ENCODE assay signal across 30 cellular contexts in the genomic region with DNA sequence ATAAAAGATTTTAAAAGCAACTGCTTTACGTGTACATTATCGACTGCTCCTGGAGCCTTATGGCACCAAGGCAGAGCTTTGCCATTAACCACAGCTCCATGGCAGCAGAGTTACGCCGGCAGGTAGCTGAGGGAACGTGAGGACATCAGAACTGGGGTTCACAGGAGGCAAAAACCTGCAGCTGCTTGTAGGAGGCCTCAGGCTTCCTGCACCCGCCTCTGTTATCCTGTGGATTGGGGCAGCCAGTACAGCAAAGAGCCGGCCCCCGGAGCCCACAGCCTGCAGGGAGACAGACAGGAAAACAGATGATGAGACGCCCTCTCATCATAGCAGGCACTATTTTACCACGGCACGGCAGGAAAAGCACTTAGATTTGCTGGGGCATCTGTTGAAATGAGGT.
DNase-seq lines count a peak whose midpoint lies in the region; ATAC-seq and TF ChIP-seq lines count a peak whose summit lies in the region.
"Had no signal": no experiment of that assay in that cellular context is flagged by ENCODE, and none has a peak within 500 bp of the region (broad histone marks: within the 10 kb centered on the region; RNA-seq: fewer than 3 reads in every experiment).

No MANE protein-coding gene starts in this region.

- H2BK120ac ChIP-seq in mesendoderm (ENCODE audit: low read depth, low read length): no peak overlapping the region

- no peak for DNase-seq in Karpas-422
- DNase-seq in mesendoderm: no peak
- no peak for DNase-seq in dermis blood vessel endothelial cell
- DNase-seq in body of pancreas: no peak
- no peak for DNase-seq in cortex of kidney (lab: John Stamatoyannopoulos, UW)
- no peak for DNase-seq in Kasumi-1 (lab: John Stamatoyannopoulos, UW)
- DNase-seq: ACHN; activated CD4-positive, alpha-beta T cell treated with anti-CD3 and anti-CD28 coated beads, Interleukin-2, amount 10 ng/mL, durations not matched to agents 7 days and 5 days; activated gamma-delta T cell; activated naive CD8-positive, alpha-beta T cell treated with anti-CD3 and anti-CD28 coated beads for 36 hours; activated T-cell treated with anti-CD3 and anti-CD28 coated beads, Interleukin-2, amount 50 U/mL, for 1 hour; COR-L47; effector CD8-positive, alpha-beta T cell; glutamatergic neuron; left ventricle myocardium inferior; midbrain; naive thymus-derived CD4-positive, alpha-beta T cell; NCI-H1048; NCI-H1694; NCI-H510A treated with DMSO at 0.1 percent for 48 hours; psoas muscle; stimulated activated CD4-positive, alpha-beta T cell treated with anti-CD3 and anti-CD28 coated beads, Interleukin-15, amount 100 ng/mL, for 24 hours; stimulated activated CD4-positive, alpha-beta T cell treated with anti-CD3 and anti-CD28 coated beads, Interleukin-4, amount 100 ng/mL, for 4 hours; T1000; trophoblast cell; WERI-Rb-1 had no signal

- H3K36me3 ChIP-seq in BLaER1 (no peaks in the 10 kb centered on the region), Karpas-422 (ENCODE audit: insufficient read depth, low read length) (no peaks in the 10 kb centered on the region), mesendoderm (ENCODE audit: control insufficient read depth, insufficient read depth, low read length) (no peaks in the 10 kb centered on the region), body of pancreas (replicated peaks in 1 of 2; ENCODE audit: insufficient read depth in 1 of 2, low read depth in 2 of 2) (no peaks in the 10 kb centered on the region)
- H3K36me3 ChIP-seq: HAP-1, left ventricle myocardium inferior, Peyer's patch, WERI-Rb-1 had no signal

- H3K27me3 ChIP-seq in BLaER1 (no peaks in the 10 kb centered on the region), Karpas-422 (ENCODE audit: low read length) (no peaks in the 10 kb centered on the region), mesendoderm (ENCODE audit: insufficient read depth, low read length, poor library complexity) (no peaks in the 10 kb centered on the region), body of pancreas (no peaks in the 10 kb centered on the region)
- H3K27me3 ChIP-seq: Peyer's patch had no signal

- H3K9ac ChIP-seq in BLaER1 (no peak overlapping the region), Karpas-422 (ENCODE audit: low read length) (no peak overlapping the region), mesendoderm (ENCODE audit: low read length) (no peak overlapping the region)

- H3K27ac ChIP-seq in BLaER1: no peak overlapping the region
- H3K27ac ChIP-seq in Karpas-422 (ENCODE audit: low read length): no peak overlapping the region
- peak overlapping the region; percentile 83 for H3K27ac ChIP-seq in VCaP
- no peak overlapping the region for H3K27ac ChIP-seq in mesendoderm (ENCODE audit: low read depth, low read length)
- H3K27ac ChIP-seq in body of pancreas: no peak overlapping the region
- H3K27ac ChIP-seq: left ventricle myocardium inferior, Peyer's patch, psoas muscle, WERI-Rb-1 had no signal

- peak overlapping the region; percentile 73 for H3K56ac ChIP-seq in mesendoderm (ENCODE audit: low read length)

- no peak for ATAC-seq in body of pancreas
- ATAC-seq: naive thymus-derived CD4-positive, alpha-beta T cell; psoas muscle had no signal

- WGBS in mesendoderm (ENCODE audit: extremely low coverage, insufficient coverage, low lambda C conversion rate): no CpG with 5 or more reads among the region's 11 CpGs
- 35 to 60% methylated on average over 10 to 11 of the region's 11 CpGs for WGBS in body of pancreas, 2 donors

- no peak overlapping the region for H2BK15ac ChIP-seq in mesendoderm (replicated peaks; ENCODE audit: low read depth)

- H2BK5ac ChIP-seq in mesendoderm (ENCODE audit: low read length): no peak overlapping the region

- H3K18ac ChIP-seq in mesendoderm (ENCODE audit: low read length): no peak overlapping the region

- no peaks in the 10 kb centered on the region for H4K20me1 ChIP-seq in BLaER1
- no peaks in the 10 kb centered on the region for H4K20me1 ChIP-seq in Karpas-422 (ENCODE audit: insufficient read depth, low read depth, low read length)

- intact Hi-C loops in body of pancreas (cut with DNase I): no loop called here

- no peaks in the 10 kb centered on the region for H3K79me1 ChIP-seq in mesendoderm (ENCODE audit: low read length)

- no peak overlapping the region for H3K23ac ChIP-seq in mesendoderm (ENCODE audit: low read length)

- H3K4me3 ChIP-seq in BLaER1 (no peak overlapping the region), Karpas-422 (ENCODE audit: low read length) (no peak overlapping the region), mesendoderm (ENCODE audit: low read length) (no peak overlapping the region), body of pancreas (no peak overlapping the region)
- H3K4me3 ChIP-seq: HAP-1, left ventricle myocardium inferior, Peyer's patch, psoas muscle had no signal

- TF ChIP-seq CTCF in VCaP (conservative IDR thresholded peaks at IDR 0.05): no peak
- no peak for TF ChIP-seq CTCF in body of pancreas (IDR thresholded peaks at IDR 0.05)

- H3K9me3 ChIP-seq in BLaER1 (peaks cover 17% of the 10 kb centered on the region), Karpas-422 (ENCODE audit: low read length) (no peaks in the 10 kb centered on the region), body of pancreas (peaks cover 0 to 8% (median 0%) of the 10 kb centered on the region in 3 donors)
- H3K9me3 ChIP-seq: HAP-1, Peyer's patch had no signal

- H3K4ac ChIP-seq in mesendoderm (ENCODE audit: low read depth, low read length): no peak overlapping the region

- TF ChIP-seq POLR2A in body of pancreas (IDR thresholded peaks at IDR 0.05): no peak

- H3K79me2 ChIP-seq in Karpas-422 (ENCODE audit: low read length) (no peaks in the 10 kb centered on the region), mesendoderm (ENCODE audit: control insufficient read depth, insufficient read depth, low read length) (no peaks in the 10 kb centered on the region)

- H3K4me2 ChIP-seq in BLaER1: peak overlapping the region; percentile 27
- H3K4me2 ChIP-seq in Karpas-422 (ENCODE audit: low read depth, low read length, poor library complexity, severe bottlenecking): peak overlapping the region; percentile 17
- no peak overlapping the region for H3K4me2 ChIP-seq in mesendoderm (ENCODE audit: low read length)

- H4K8ac ChIP-seq in mesendoderm (ENCODE audit: low read depth, low read length): no peak overlapping the region

- H3K9me2 ChIP-seq in Karpas-422 (replicated peaks; ENCODE audit: insufficient read depth, low read length): no peaks in the 10 kb centered on the region

- H3K4me1 ChIP-seq in BLaER1: peaks cover 7% of the 10 kb centered on the region; the same call in 1 of the 2 replicates
- H3K4me1 ChIP-seq in Karpas-422 (ENCODE audit: low read length): no peaks in the 10 kb centered on the region
- peaks cover 1% of the 10 kb centered on the region for H3K4me1 ChIP-seq in mesendoderm (ENCODE audit: control insufficient read depth, low read depth, low read length)
- H3K4me1 ChIP-seq in body of pancreas: no peaks in the 10 kb centered on the region
- H3K4me1 ChIP-seq: HAP-1, left ventricle myocardium inferior, Peyer's patch, psoas muscle had no signal

- no peak overlapping the region for H4K5ac ChIP-seq in mesendoderm (ENCODE audit: low read length)

- H2AK5ac ChIP-seq in mesendoderm (ENCODE audit: low read length): no peak overlapping the region

- H2AFZ ChIP-seq in Karpas-422 (ENCODE audit: low read length): no peak overlapping the region
